8 cellular contexts compared by ENCODE assay signal in genomic region chr22:19984201-19984753, GRCh38. TPM values are rescaled to one million over a fixed set of nuclear protein-coding genes. Genes with fewer than 3 reads are reported as not detected.
DNase-seq lines count a peak whose midpoint lies in the region; ATAC-seq, FAIRE-seq and TF ChIP-seq lines count a peak whose summit lies in the region.

No MANE protein-coding gene starts in this region.

- DNase-seq in AG08396 (ENCODE audit: low spot score) (peak; percentile 89), GM12878 (ENCODE audit: low read depth, low spot score) (no peak), kidney epithelial cell (ENCODE audit: low read depth) (peak; percentile 64), mucosa of gallbladder (ENCODE audit: low spot score) (no peak), superior temporal gyrus (ENCODE audit: extremely low spot score) (no peak), DMS153 (lab: John Stamatoyannopoulos, UW) (no peak)

- CTCF ChIA-PET in GM12878 (lab: Yijun Ruan, JAX) = no interaction called here

- no peak for TF ChIP-seq EP300 in GM12878 (IDR thresholded peaks at IDR 0.05; ENCODE audit: borderline replicate concordance in 1 of 2, control insufficient read depth in 1 of 2, low read depth in 2 of 2, low read length in 2 of 2)

- BruUV-seq in GM12878 (replicated peaks; lab: Mats Ljungman, UMichigan) = no TSS peak

- RAD21 ChIA-PET in GM12878 (lab: Charles Lee; ENCODE audit: unreplicated experiment) = no interaction called here

- H3K4me2 ChIP-seq in GM12878 (ENCODE audit: control insufficient read depth, insufficient read depth) = no peak overlapping the region

- TF ChIP-seq RAD21 in GM12878 (IDR thresholded peaks at IDR 0.05; ENCODE audit: insufficient read depth, low read depth, low read length) = no peak

- H3K9me3 ChIP-seq in HUES48 (ENCODE audit: control insufficient read depth, insufficient read depth, low read length) (no peaks in the 10 kb centered on the region), GM12878 (replicated peaks; ENCODE audit: control insufficient read depth, insufficient read depth, low read length) (no peaks in the 10 kb centered on the region)

- POLR2A ChIA-PET in GM12878 (lab: Charles Lee) = no interaction called here

- H2AFZ ChIP-seq in GM12878 (ENCODE audit: control insufficient read depth, low read depth, low read length) = no peak overlapping the region

- H3K27ac ChIP-seq in HUES48 (ENCODE audit: low read depth, low read length) = peak overlapping the region; percentile 10
- no peak overlapping the region for H3K27ac ChIP-seq in GM12878 (ENCODE audit: control insufficient read depth, insufficient read depth)

- no peak for TF ChIP-seq CTCF in GM12878 (IDR thresholded peaks at IDR 0.05 in 2 of 3, conservative IDR thresholded peaks at IDR 0.05 in 1 of 3; ENCODE audit: control insufficient read depth in 2 of 3, extremely low read depth in 1 of 3, insufficient read depth in 1 of 3, low read depth in 3 of 3, low read length in 3 of 3)
- no peak for TF ChIP-seq CTCF in kidney epithelial cell (IDR thresholded peaks at IDR 0.05; ENCODE audit: insufficient read depth, low read length, poor library complexity, severe bottlenecking)

- SMC1A ChIA-PET in GM12878 (lab: Charles Lee; ENCODE audit: uncharacterized antibody, unreplicated experiment) = no interaction called here

- intact Hi-C loops in GM12878 (cut with micrococcal nuclease; ENCODE audit: unreplicated experiment) = no loop called here

- WGBS in GM12878 (ENCODE audit: insufficient coverage, insufficient replicate concordance, low lambda C conversion rate, missing lambda C conversion rate) = 46% methylated on average over 19 of the region's 19 CpGs

- H3K27me3 ChIP-seq in HUES48 (ENCODE audit: control insufficient read depth, insufficient read depth, low read length) (no peaks in the 10 kb centered on the region), GM12878 (replicated peaks in 1 of 2; ENCODE audit: control insufficient read depth in 2 of 2, insufficient read depth in 2 of 2, low read length in 1 of 2) (0 out of 4 replicates have a peak, but pooled peaks cover 0 to 2% of the 10 kb centered on the region in 2 experiments), kidney epithelial cell (ENCODE audit: control insufficient read depth, insufficient read depth, low read length) (no peaks in the 10 kb centered on the region)

- H3K4me1 ChIP-seq in HUES48 (ENCODE audit: control insufficient read depth, insufficient read depth, low read length) = peaks cover 8% of the 10 kb centered on the region; the same call in 1 of the 2 replicates
- H3K4me1 ChIP-seq in GM12878 (ENCODE audit: control insufficient read depth, insufficient read depth, low read length) = no peaks in the 10 kb centered on the region

- in situ Hi-C loops in GM12878 (cut with MboI) = no loop called here

- ATAC-seq in GM12878 = peak; percentile 33
- ATAC-seq in HG03025 (IDR thresholded peaks at IDR 0.05; ENCODE audit: low FRiP score, unreplicated experiment) = no peak

- TF ChIP-seq POLR2A in GM12878 (IDR thresholded peaks at IDR 0.05; ENCODE audit: low read depth, low read length) = no peak

- FAIRE-seq in GM12878 (lab: Jason Lieb, UNC) = no peak

- H3K36me3 ChIP-seq in HUES48 (ENCODE audit: control insufficient read depth, insufficient read depth, low read length) (peaks cover 21% of the 10 kb centered on the region), GM12878 (ENCODE audit: control insufficient read depth in 2 of 2, insufficient read depth in 2 of 2, low read length in 1 of 2) (no peaks in the 10 kb centered on the region; a peak in 1 of 4 replicates), kidney epithelial cell (ENCODE audit: control insufficient read depth, insufficient read depth, low read length) (no peaks in the 10 kb centered on the region)

- H4K20me1 ChIP-seq in GM12878 (ENCODE audit: control insufficient read depth, insufficient read depth) = no peaks in the 10 kb centered on the region

- H3K4me3 ChIP-seq in HUES48 (ENCODE audit: low read depth, low read length) = no peak overlapping the region
- H3K4me3 ChIP-seq in GM12878 = no peak overlapping the region
- no peak overlapping the region for H3K4me3 ChIP-seq in kidney epithelial cell (ENCODE audit: low read depth, low read length)

- H3K9ac ChIP-seq in HUES48 (ENCODE audit: low read depth, low read length) = no peak overlapping the region
- H3K9ac ChIP-seq in GM12878 (ENCODE audit: control insufficient read depth, insufficient read depth, low read length) = no peak overlapping the region

- H3K79me2 ChIP-seq in GM12878 (ENCODE audit: control insufficient read depth, insufficient read depth, low read length) = no peaks in the 10 kb centered on the region

RNA-seq across cellular contexts. Expression of gene ARVCF, which starts 32.3 kb away (rescaled TPM):
- 0.76 and 0.92 TPM in 2 replicates for total RNA-seq in GM12878 (2013; cell fraction: nucleolus; rRNA removed)
- total RNA-seq in GM12878 (2014; rRNA removed) = 0.44 and 1.0 TPM in 2 replicates
- total RNA-seq in GM12878 (2014; rRNA removed; fragmentation: Illumina TruSeq; extraction: Trizol) = 0.13 and 0.32 TPM in 2 replicates
- total RNA-seq in GM12878 (2021) = 1.8 and 1.9 TPM in 2 replicates
- polyA plus RNA-seq in GM12878 (2011; ENCODE audit: low read depth) = 0.13 TPM
- 0.17 and 0.26 TPM in 2 replicates for polyA plus RNA-seq in GM12878 (2011; rRNA removed)
- 0.22 and 0.60 TPM in 2 replicates for polyA plus RNA-seq in GM12878 (2011; cell fraction: cytosol; rRNA removed)
- 5.6 and 6.7 TPM in 2 replicates for polyA plus RNA-seq in GM12878 (2011; cell fraction: nucleus; rRNA removed)
- 1.2 and 3.5 TPM in 2 replicates for polyA plus RNA-seq in GM12878 (2012)
- polyA plus RNA-seq in GM12878 (2014; fragmentation: Illumina TruSeq; extraction: Trizol) = 0.13 and 0.21 TPM in 2 replicates
- polyA plus RNA-seq in GM12878 (2014; fragmentation: Nextera tagmentation; extraction: Ambion mirVana) = not detected
- polyA plus RNA-seq in GM12878 (2014; rRNA removed) = 1.00 and 2.6 TPM in 2 replicates
- 1 to 10 TPM; 1.0 to 1.3 TPM for polyA plus RNA-seq in GM12878 (2016; fragmentation: Nextera tagmentation; extraction: Ambion mirVana)
- 0.15 and 0.52 TPM in 2 replicates for polyA minus RNA-seq in GM12878 (2011; rRNA and poly(A)+ RNA removed)
- not detected in 2 replicates for polyA minus RNA-seq in GM12878 (2011; cell fraction: cytosol; rRNA and poly(A)+ RNA removed)
- 2.0 and 2.1 TPM in 2 replicates for polyA minus RNA-seq in GM12878 (2011; cell fraction: nucleus; rRNA and poly(A)+ RNA removed)
- 74.5 and 107 TPM in 2 replicates for total RNA-seq in kidney epithelial cell
- 44.3 TPM for total RNA-seq in mucosa of gallbladder

RNA-seq across cellular contexts. Expression of gene TANGO2, which starts 36.6 kb away (rescaled TPM):
- 42.1 and 46.9 TPM in 2 replicates for total RNA-seq in GM12878 (2013; cell fraction: nucleolus; rRNA removed)
- total RNA-seq in GM12878 (2014; rRNA removed) (24.2 and 25.6 TPM in 2 replicates), GM12878 (2014; rRNA removed; fragmentation: Illumina TruSeq; extraction: Trizol) (14.2 and 17.5 TPM in 2 replicates), GM12878 (2021) (19.4 and 22.2 TPM in 2 replicates), kidney epithelial cell (20.9 and 22.0 TPM in 2 replicates), mucosa of gallbladder (39.4 TPM)
- polyA plus RNA-seq in GM12878 (2011; ENCODE audit: low read depth) = 14.8 TPM
- polyA plus RNA-seq in GM12878 (2011; rRNA removed) (9.7 and 21.0 TPM in 2 replicates), GM12878 (2014; fragmentation: Illumina TruSeq; extraction: Trizol) (11.6 and 19.8 TPM in 2 replicates), GM12878 (2014; fragmentation: Nextera tagmentation; extraction: Ambion mirVana) (1 to 10 TPM; 4.0 to 5.0 TPM), GM12878 (2014; rRNA removed) (23.1 and 26.7 TPM in 2 replicates), GM12878 (2016; fragmentation: Nextera tagmentation; extraction: Ambion mirVana) (10 to 100 TPM; 20.8 to 24.8 TPM)
- 27.8 and 38.8 TPM in 2 replicates for polyA plus RNA-seq in GM12878 (2011; cell fraction: cytosol; rRNA removed)
- 28.8 and 31.0 TPM in 2 replicates for polyA plus RNA-seq in GM12878 (2011; cell fraction: nucleus; rRNA removed)
- 14.9 and 15.9 TPM in 2 replicates for polyA plus RNA-seq in GM12878 (2012)
- polyA minus RNA-seq in GM12878 (2011; rRNA and poly(A)+ RNA removed) = 40.0 and 50.8 TPM in 2 replicates
- 9.4 and 9.5 TPM in 2 replicates for polyA minus RNA-seq in GM12878 (2011; cell fraction: cytosol; rRNA and poly(A)+ RNA removed)
- 7.4 and 13.3 TPM in 2 replicates for polyA minus RNA-seq in GM12878 (2011; cell fraction: nucleus; rRNA and poly(A)+ RNA removed)

RNA-seq across cellular contexts. Expression of gene TXNRD2, which starts 42.7 kb away (rescaled TPM):
- total RNA-seq in GM12878 (2013; cell fraction: nucleolus; rRNA removed) = 34.2 and 45.3 TPM in 2 replicates
- 13.9 and 16.5 TPM in 2 replicates for total RNA-seq in GM12878 (2014; rRNA removed)
- total RNA-seq in GM12878 (2014; rRNA removed; fragmentation: Illumina TruSeq; extraction: Trizol) = 10.0 and 11.2 TPM in 2 replicates
- 17.7 and 19.4 TPM in 2 replicates for total RNA-seq in GM12878 (2021)
- 7.3 TPM for polyA plus RNA-seq in GM12878 (2011; ENCODE audit: low read depth)
- 8.6 and 12.4 TPM in 2 replicates for polyA plus RNA-seq in GM12878 (2011; rRNA removed)
- 15.1 and 16.9 TPM in 2 replicates for polyA plus RNA-seq in GM12878 (2011; cell fraction: cytosol; rRNA removed)
- polyA plus RNA-seq in GM12878 (2011; cell fraction: nucleus; rRNA removed) = 24.7 and 26.3 TPM in 2 replicates
- polyA plus RNA-seq in GM12878 (2012) = 15.5 and 17.1 TPM in 2 replicates
- 7.7 and 8.7 TPM in 2 replicates for polyA plus RNA-seq in GM12878 (2014; fragmentation: Illumina TruSeq; extraction: Trizol)
- polyA plus RNA-seq in GM12878 (2014; fragmentation: Nextera tagmentation; extraction: Ambion mirVana) = 1 to 10 TPM; 1.6 to 1.9 TPM
- 14.1 and 15.4 TPM in 2 replicates for polyA plus RNA-seq in GM12878 (2014; rRNA removed)
- 10 to 100 TPM; 24.3 to 26.0 TPM for polyA plus RNA-seq in GM12878 (2016; fragmentation: Nextera tagmentation; extraction: Ambion mirVana)
- 8.6 and 15.8 TPM in 2 replicates for polyA minus RNA-seq in GM12878 (2011; rRNA and poly(A)+ RNA removed)
- polyA minus RNA-seq in GM12878 (2011; cell fraction: cytosol; rRNA and poly(A)+ RNA removed) = 7.1 and 11.1 TPM in 2 replicates
- 7.9 and 14.4 TPM in 2 replicates for polyA minus RNA-seq in GM12878 (2011; cell fraction: nucleus; rRNA and poly(A)+ RNA removed)
- total RNA-seq in kidney epithelial cell = 30.0 and 50.4 TPM in 2 replicates
- total RNA-seq in mucosa of gallbladder = 26.9 TPM

RNA-seq across cellular contexts. Expression of gene COMT, which starts 42.7 kb away (rescaled TPM):
- 66.9 and 75.9 TPM in 2 replicates for total RNA-seq in GM12878 (2013; cell fraction: nucleolus; rRNA removed)
- 107 and 112 TPM in 2 replicates for total RNA-seq in GM12878 (2014; rRNA removed)
- 26.8 and 33.7 TPM in 2 replicates for total RNA-seq in GM12878 (2014; rRNA removed; fragmentation: Illumina TruSeq; extraction: Trizol)
- 99.7 and 114 TPM in 2 replicates for total RNA-seq in GM12878 (2021)
- polyA plus RNA-seq in GM12878 (2011; ENCODE audit: low read depth) = 26.9 TPM
- 12.4 and 30.7 TPM in 2 replicates for polyA plus RNA-seq in GM12878 (2011; rRNA removed)
- 67.0 and 75.8 TPM in 2 replicates for polyA plus RNA-seq in GM12878 (2011; cell fraction: cytosol; rRNA removed)
- 77.9 and 87.9 TPM in 2 replicates for polyA plus RNA-seq in GM12878 (2011; cell fraction: nucleus; rRNA removed)
- polyA plus RNA-seq in GM12878 (2012) = 76.9 and 81.1 TPM in 2 replicates
- polyA plus RNA-seq in GM12878 (2014; fragmentation: Illumina TruSeq; extraction: Trizol) = 4.8 and 26.1 TPM in 2 replicates
- polyA plus RNA-seq in GM12878 (2014; fragmentation: Nextera tagmentation; extraction: Ambion mirVana) = 10 to 100 TPM in 1 of 2 experiments, 1 to 10 TPM in 1; 4.5 to 16.1 TPM
- polyA plus RNA-seq in GM12878 (2014; rRNA removed) = 98.5 and 117 TPM in 2 replicates
- polyA plus RNA-seq in GM12878 (2016; fragmentation: Nextera tagmentation; extraction: Ambion mirVana) = 100 to 1,000 TPM; 142 to 152 TPM
- 18.1 and 31.4 TPM in 2 replicates for polyA minus RNA-seq in GM12878 (2011; rRNA and poly(A)+ RNA removed)
- polyA minus RNA-seq in GM12878 (2011; cell fraction: cytosol; rRNA and poly(A)+ RNA removed) = 13.0 and 19.3 TPM in 2 replicates
- polyA minus RNA-seq in GM12878 (2011; cell fraction: nucleus; rRNA and poly(A)+ RNA removed) = 11.8 and 20.2 TPM in 2 replicates
- total RNA-seq in kidney epithelial cell = 371 and 403 TPM in 2 replicates
- total RNA-seq in mucosa of gallbladder = 214 TPM

Comparison
In these comparisons a context has a peak if more than half of its experiments do, and no peak if none do; other contexts are left out.
1. DNase-seq: peak in AG08396 (single experiment) and kidney epithelial cell (single experiment); none in GM12878 (single experiment), mucosa of gallbladder (single experiment), superior temporal gyrus (single experiment) and DMS153 (single experiment).
2. RNA of gene ARVCF, which starts 32.3 kb away (total RNA-seq): 74.5 to 107 TPM in kidney epithelial cell and 44.3 TPM in mucosa of gallbladder (single experiment); 0.13 to 1.9 TPM in GM12878; every median in the first group is over 10 times any median in the second.